Comparison of ENCODE assay signal across 1 cellular context in the genomic region with DNA sequence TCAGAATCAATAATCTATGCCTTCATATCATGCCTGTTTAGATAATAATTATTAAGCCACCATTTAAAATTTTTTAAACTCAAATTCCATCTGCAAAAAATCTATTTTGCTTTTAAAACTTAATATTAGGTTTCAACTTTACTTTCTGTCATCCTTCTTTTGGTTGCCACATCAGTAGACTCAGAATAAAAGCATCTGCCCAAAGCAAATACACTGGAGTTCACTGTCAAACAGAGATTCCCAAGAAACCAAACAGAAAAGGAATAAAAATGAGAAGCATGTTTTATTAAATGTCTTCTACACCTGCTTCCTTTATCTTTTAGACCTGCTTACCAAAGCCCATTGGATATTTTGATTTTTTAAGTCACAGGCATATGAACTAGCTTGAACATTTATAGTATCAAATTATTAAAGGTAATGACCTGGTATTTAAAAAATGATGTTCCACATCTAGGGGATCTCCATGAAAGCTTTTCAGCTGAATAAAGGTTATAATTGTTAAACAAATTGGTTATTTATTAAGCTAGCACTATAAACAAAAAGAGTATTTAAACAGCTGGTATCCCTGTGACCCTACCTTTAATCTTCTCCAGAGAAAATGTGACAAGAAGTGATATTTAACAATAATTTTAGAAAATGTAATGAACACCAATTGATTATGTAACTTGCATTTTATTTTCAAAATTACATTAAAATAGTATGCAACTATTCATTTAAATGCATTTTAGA.
A peak's percentile ranks its signal among the peaks of the same experiment; 100 is the strongest.
TF ChIP-seq lines count a peak whose summit lies in the region.

No MANE protein-coding gene starts in this region.

TF ChIP-seq in A549, 52 proteins besides CTCF, POLR2A, EP300 and RAD21:
- peak in 1 of 2 experiments; percentile 42; a peak in 1 of 4 replicates for TF ChIP-seq CEBPB (IDR thresholded peaks at IDR 0.05)
- TF ChIP-seq EHMT2 (IDR thresholded peaks at IDR 0.05; ENCODE audit: low read depth): no peak
